ENCODE assay signal across 29 cellular contexts in the genomic region with DNA sequence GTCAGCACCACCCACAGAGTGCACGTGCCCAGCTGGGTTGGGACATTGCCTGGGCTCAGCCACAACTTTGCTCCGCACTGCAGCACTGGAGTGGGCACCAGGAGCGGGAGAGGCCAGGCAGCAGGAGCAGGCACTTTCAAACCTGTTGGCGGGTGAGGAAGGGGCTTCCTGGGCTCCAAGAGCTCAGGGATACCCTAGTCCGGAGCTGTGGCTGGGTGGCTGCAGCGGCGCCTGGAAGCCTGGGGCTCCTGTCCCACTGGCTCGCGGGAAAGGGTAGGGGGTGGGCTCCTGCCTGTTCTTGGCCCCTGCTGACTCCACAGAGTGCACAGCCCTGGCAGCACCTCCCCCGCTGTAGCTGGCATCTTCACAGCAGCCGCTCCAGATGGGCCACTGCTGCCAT.
"Had no signal": no experiment of that assay in that cellular context is flagged by ENCODE, and none has a peak within 500 bp of the region (broad histone marks: within the 10 kb centered on the region; RNA-seq: fewer than 3 reads in every experiment).

No MANE protein-coding gene starts in this region.

- H2AFZ ChIP-seq: parathyroid adenoma had no signal

- H3K9ac ChIP-seq: parathyroid adenoma had no signal

- H3K9me3 Mint-ChIP-seq: naive thymus-derived CD8-positive, alpha-beta T cell; natural killer cell treated with Interleukin-12 subunit alpha and Interleukin-12 subunit beta and Interleukin-15 and Interleukin-18, amount 100 ng/mL, for 72 hours; neural crest cell; stimulated activated effector memory CD8-positive, alpha-beta T cell treated with anti-CD3 and anti-CD28 coated beads, Interleukin-12 subunit alpha, Interleukin-12 subunit beta, amount 100 ng/mL, for 72 hours; stimulated activated naive B cell treated with anti-CD40 and anti-IgM and Interleukin-4, amounts not matched to agents 10 μg/mL and 1 μg/mL and 100 μg/mL, for 72 hours had no signal

- H3K4me1 Mint-ChIP-seq: naive B cell; naive thymus-derived CD8-positive, alpha-beta T cell; nephron progenitor cell; stimulated activated effector memory CD8-positive, alpha-beta T cell treated with anti-CD3 and anti-CD28 coated beads, Interleukin-12 subunit alpha, Interleukin-12 subunit beta, amount 100 ng/mL, for 72 hours; stimulated activated naive B cell treated with anti-CD40 and anti-IgM and Interleukin-4, amounts not matched to agents 10 μg/mL and 1 μg/mL and 100 μg/mL, for 72 hours had no signal

- DNase-seq: naive B cell; naive thymus-derived CD8-positive, alpha-beta T cell; nephron progenitor cell; occipital lobe; ovary; posterior cingulate gyrus; psoas muscle; right cardiac atrium; right lobe of liver; sigmoid colon; small intestine; stimulated activated CD4-positive, alpha-beta T cell treated with anti-CD3 and anti-CD28 coated beads, Interleukin-15, amount 100 ng/mL, for 24 hours; stimulated activated CD4-positive, alpha-beta T cell treated with anti-CD3 and anti-CD28 coated beads, Interleukin-2, amount 100 ng/mL, for 24 hours; stimulated activated CD4-positive, alpha-beta T cell treated with anti-CD3 and anti-CD28 coated beads, Interleukin-2, amount 100 ng/mL, for 48 hours; stimulated activated CD4-positive, alpha-beta T cell treated with anti-CD3 and anti-CD28 coated beads, Interleukin-4, amount 100 ng/mL, for 24 hours; stimulated activated naive B cell treated with anti-CD40 and anti-IgM and Interleukin-4, amounts not matched to agents 10 μg/mL and 1 μg/mL and 100 μg/mL, for 72 hours; stimulated activated naive CD4-positive, alpha-beta T cell treated with Interleukin-2 at 50 U/mL for 16 hours; stomach; thyroid gland; trophoblast cell had no signal

- H3K27me3 ChIP-seq: ovary, right lobe of liver, sigmoid colon, stomach, thyroid gland, tibial nerve, upper lobe of left lung, vagina had no signal

- H3K36me3 ChIP-seq: ovary, right lobe of liver, sigmoid colon, stomach, thoracic aorta, thyroid gland, tibial nerve, upper lobe of left lung, vagina had no signal

- FAIRE-seq: small intestine had no signal

- H3K4me3 ChIP-seq: ovary, psoas muscle, right lobe of liver, sigmoid colon, stomach, thoracic aorta, thyroid gland, tibial nerve, upper lobe of left lung, vagina had no signal

- H3K27ac ChIP-seq: ovary, parathyroid adenoma, psoas muscle, right lobe of liver, sigmoid colon, stomach, thoracic aorta, thyroid gland, tibial nerve, upper lobe of left lung, vagina had no signal

- H3K27ac Mint-ChIP-seq: naive B cell; naive thymus-derived CD8-positive, alpha-beta T cell; natural killer cell treated with Interleukin-12 subunit alpha and Interleukin-12 subunit beta and Interleukin-15 and Interleukin-18, amount 100 ng/mL, for 72 hours; nephron progenitor cell; progenitor cell of endocrine pancreas; stimulated activated effector memory CD8-positive, alpha-beta T cell treated with anti-CD3 and anti-CD28 coated beads, Interleukin-12 subunit alpha, Interleukin-12 subunit beta, amount 100 ng/mL, for 72 hours; stimulated activated naive B cell treated with anti-CD40 and anti-IgM and Interleukin-4, amounts not matched to agents 10 μg/mL and 1 μg/mL and 100 μg/mL, for 72 hours had no signal

- ATAC-seq: naive thymus-derived CD8-positive, alpha-beta T cell; psoas muscle; right cardiac atrium; right lobe of liver; stimulated activated effector memory CD8-positive, alpha-beta T cell treated with anti-CD3 and anti-CD28 coated beads, Interleukin-12 subunit alpha, Interleukin-12 subunit beta, amount 100 ng/mL, for 72 hours; stimulated activated naive B cell treated with anti-CD40 and anti-IgM and Interleukin-4, amounts not matched to agents 10 μg/mL and 1 μg/mL and 100 μg/mL, for 72 hours had no signal

- H3K4me1 ChIP-seq: parathyroid adenoma, psoas muscle, right lobe of liver, sigmoid colon, stomach, thyroid gland, tibial nerve, upper lobe of left lung, vagina had no signal

- H3K9me3 ChIP-seq: ovary, psoas muscle, right lobe of liver, sigmoid colon, stomach, thoracic aorta, thyroid gland, tibial nerve, upper lobe of left lung, vagina had no signal

- H3K27me3 Mint-ChIP-seq: stimulated activated naive B cell treated with anti-CD40 and anti-IgM and Interleukin-4, amounts not matched to agents 10 μg/mL and 1 μg/mL and 100 μg/mL, for 72 hours had no signal

- H3K4me3 Mint-ChIP-seq: naive B cell; naive thymus-derived CD8-positive, alpha-beta T cell; natural killer cell treated with Interleukin-12 subunit alpha and Interleukin-12 subunit beta and Interleukin-15 and Interleukin-18, amount 100 ng/mL, for 72 hours; nephron progenitor cell; neural crest cell; stimulated activated effector memory CD8-positive, alpha-beta T cell treated with anti-CD3 and anti-CD28 coated beads, Interleukin-12 subunit alpha, Interleukin-12 subunit beta, amount 100 ng/mL, for 72 hours; stimulated activated naive B cell treated with anti-CD40 and anti-IgM and Interleukin-4, amounts not matched to agents 10 μg/mL and 1 μg/mL and 100 μg/mL, for 72 hours had no signal
